1 cellular context compared by ENCODE assay signal in genomic region chr15:60162911-60163310, GRCh38.
TF ChIP-seq lines count a peak whose summit lies in the region.

No MANE protein-coding gene starts in this region.

TF ChIP-seq in GM23338, 12 proteins besides CTCF, POLR2A, EP300 and RAD21 (continued from another document):
- TF ChIP-seq REST (IDR thresholded peaks at IDR 0.05; ENCODE audit: unreplicated experiment) (no peak), CREB1 (CRISPR knock-in tag; IDR thresholded peaks at IDR 0.05; ENCODE audit: low read depth) (no peak), JUNB (IDR thresholded peaks at IDR 0.05; ENCODE audit: unreplicated experiment) (no peak), NANOG (IDR thresholded peaks at IDR 0.05; ENCODE audit: borderline replicate concordance) (no peak), ZNF114 (CRISPR knock-in tag; IDR thresholded peaks at IDR 0.05) (no peak), ZNF331 (CRISPR knock-in tag; IDR thresholded peaks at IDR 0.05; ENCODE audit: low read depth) (no peak), STAT1 (IDR thresholded peaks at IDR 0.05; ENCODE audit: unreplicated experiment) (no peak), EZH2 (IDR thresholded peaks at IDR 0.05; ENCODE audit: low read depth, unreplicated experiment) (no peak)
- TF ChIP-seq, protein P1, sequence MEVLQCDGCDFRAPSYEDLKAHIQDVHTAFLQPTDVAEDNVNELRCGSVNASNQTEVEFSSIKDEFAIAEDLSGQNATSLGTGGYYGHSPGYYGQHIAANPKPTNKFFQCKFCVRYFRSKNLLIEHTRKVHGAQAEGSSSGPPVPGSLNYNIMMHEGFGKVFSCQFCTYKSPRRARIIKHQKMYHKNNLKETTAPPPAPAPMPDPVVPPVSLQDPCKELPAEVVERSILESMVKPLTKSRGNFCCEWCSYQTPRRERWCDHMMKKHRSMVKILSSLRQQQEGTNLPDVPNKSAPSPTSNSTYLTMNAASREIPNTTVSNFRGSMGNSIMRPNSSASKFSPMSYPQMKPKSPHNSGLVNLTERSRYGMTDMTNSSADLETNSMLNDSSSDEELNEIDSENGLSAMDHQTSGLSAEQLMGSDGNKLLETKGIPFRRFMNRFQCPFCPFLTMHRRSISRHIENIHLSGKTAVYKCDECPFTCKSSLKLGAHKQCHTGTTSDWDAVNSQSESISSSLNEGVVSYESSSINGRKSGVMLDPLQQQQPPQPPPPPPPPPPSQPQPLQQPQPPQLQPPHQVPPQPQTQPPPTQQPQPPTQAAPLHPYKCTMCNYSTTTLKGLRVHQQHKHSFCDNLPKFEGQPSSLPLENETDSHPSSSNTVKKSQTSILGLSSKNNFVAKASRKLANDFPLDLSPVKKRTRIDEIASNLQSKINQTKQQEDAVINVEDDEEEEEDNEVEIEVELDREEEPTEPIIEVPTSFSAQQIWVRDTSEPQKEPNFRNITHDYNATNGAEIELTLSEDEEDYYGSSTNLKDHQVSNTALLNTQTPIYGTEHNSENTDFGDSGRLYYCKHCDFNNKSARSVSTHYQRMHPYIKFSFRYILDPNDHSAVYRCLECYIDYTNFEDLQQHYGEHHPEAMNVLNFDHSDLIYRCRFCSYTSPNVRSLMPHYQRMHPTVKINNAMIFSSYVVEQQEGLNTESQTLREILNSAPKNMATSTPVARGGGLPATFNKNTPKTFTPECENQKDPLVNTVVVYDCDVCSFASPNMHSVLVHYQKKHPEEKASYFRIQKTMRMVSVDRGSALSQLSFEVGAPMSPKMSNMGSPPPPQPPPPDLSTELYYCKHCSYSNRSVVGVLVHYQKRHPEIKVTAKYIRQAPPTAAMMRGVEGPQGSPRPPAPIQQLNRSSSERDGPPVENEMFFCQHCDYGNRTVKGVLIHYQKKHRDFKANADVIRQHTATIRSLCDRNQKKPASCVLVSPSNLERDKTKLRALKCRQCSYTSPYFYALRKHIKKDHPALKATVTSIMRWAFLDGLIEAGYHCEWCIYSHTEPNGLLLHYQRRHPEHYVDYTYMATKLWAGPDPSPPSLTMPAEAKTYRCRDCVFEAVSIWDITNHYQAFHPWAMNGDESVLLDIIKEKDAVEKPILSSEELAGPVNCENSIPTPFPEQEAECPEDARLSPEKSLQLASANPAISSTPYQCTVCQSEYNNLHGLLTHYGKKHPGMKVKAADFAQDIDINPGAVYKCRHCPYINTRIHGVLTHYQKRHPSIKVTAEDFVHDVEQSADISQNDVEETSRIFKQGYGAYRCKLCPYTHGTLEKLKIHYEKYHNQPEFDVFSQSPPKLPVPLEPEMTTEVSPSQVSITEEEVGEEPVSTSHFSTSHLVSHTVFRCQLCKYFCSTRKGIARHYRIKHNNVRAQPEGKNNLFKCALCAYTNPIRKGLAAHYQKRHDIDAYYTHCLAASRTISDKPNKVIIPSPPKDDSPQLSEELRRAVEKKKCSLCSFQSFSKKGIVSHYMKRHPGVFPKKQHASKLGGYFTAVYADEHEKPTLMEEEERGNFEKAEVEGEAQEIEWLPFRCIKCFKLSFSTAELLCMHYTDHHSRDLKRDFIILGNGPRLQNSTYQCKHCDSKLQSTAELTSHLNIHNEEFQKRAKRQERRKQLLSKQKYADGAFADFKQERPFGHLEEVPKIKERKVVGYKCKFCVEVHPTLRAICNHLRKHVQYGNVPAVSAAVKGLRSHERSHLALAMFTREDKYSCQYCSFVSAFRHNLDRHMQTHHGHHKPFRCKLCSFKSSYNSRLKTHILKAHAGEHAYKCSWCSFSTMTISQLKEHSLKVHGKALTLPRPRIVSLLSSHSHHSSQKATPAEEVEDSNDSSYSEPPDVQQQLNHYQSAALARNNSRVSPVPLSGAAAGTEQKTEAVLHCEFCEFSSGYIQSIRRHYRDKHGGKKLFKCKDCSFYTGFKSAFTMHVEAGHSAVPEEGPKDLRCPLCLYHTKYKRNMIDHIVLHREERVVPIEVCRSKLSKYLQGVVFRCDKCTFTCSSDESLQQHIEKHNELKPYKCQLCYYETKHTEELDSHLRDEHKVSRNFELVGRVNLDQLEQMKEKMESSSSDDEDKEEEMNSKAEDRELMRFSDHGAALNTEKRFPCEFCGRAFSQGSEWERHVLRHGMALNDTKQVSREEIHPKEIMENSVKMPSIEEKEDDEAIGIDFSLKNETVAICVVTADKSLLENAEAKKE (CRISPR knock-in tag; IDR thresholded peaks at IDR 0.05): no peak
